Comparison of ENCODE assay signal across 10 cellular contexts in the genomic region with DNA sequence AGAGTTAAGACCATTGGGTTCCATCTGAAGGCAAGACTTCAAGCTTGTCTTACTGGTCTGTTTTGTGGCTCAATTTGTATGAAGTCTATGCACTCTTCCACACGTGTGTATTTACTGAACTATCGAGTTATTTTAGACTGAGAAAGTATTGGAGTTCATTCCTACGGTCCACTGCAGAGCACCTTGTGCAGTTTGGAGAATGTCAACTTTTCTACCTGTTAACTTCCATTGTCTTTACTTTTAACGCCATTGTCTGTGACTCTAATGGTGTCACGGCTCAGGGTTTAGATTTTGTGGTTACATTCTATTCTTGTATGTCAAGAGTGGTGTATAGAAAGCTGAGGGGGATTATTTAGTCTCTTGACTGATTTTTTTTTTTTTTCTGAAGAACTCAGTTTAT. TPM values are rescaled to one million over a fixed set of nuclear protein-coding genes. Genes with fewer than 3 reads are reported as not detected.
DNase-seq lines count a peak whose midpoint lies in the region; ATAC-seq and TF ChIP-seq lines count a peak whose summit lies in the region.
"Had no signal": no experiment of that assay in that cellular context is flagged by ENCODE, and none has a peak within 500 bp of the region (broad histone marks: within the 10 kb centered on the region; RNA-seq: fewer than 3 reads in every experiment).

No MANE protein-coding gene starts in this region.

- peaks cover 86% of the 10 kb centered on the region for H3K79me2 ChIP-seq in hepatocyte

- no peaks in the 10 kb centered on the region for H3K9me2 ChIP-seq in hepatocyte (replicated peaks; ENCODE audit: insufficient read depth)

- peaks cover 27% of the 10 kb centered on the region for H3K36me3 Mint-ChIP-seq in activated naive CD4-positive, alpha-beta T cell treated with anti-CD3 and anti-CD28 coated beads, Interleukin-2, amount 50 U/mL, for 24 hours
- H3K36me3 Mint-ChIP-seq in activated CD8-positive, alpha-beta T cell treated with anti-CD3 and anti-CD28 coated beads, Interleukin-2, amount 10 ng/mL, durations not matched to agents 7 days and 5 days (ENCODE audit: low read depth) = peaks cover 45% of the 10 kb centered on the region

- H3K27ac Mint-ChIP-seq in activated naive CD4-positive, alpha-beta T cell treated with anti-CD3 and anti-CD28 coated beads, Interleukin-2, amount 50 U/mL, for 24 hours = peak overlapping the region; percentile 85
- peak overlapping the region; percentile 81 for H3K27ac Mint-ChIP-seq in activated CD8-positive, alpha-beta T cell treated with anti-CD3 and anti-CD28 coated beads, Interleukin-2, amount 10 ng/mL, durations not matched to agents 7 days and 5 days

- TF ChIP-seq POLR2A in Peyer's patch (IDR thresholded peaks at IDR 0.05) = no peak

- H3K36me3 ChIP-seq in hepatocyte (replicated peaks; ENCODE audit: insufficient read depth, low read depth) = no peaks in the 10 kb centered on the region
- H3K36me3 ChIP-seq in subcutaneous abdominal adipose tissue (ENCODE audit: control insufficient read depth in 5 of 5, insufficient read depth in 5 of 5, low read length in 5 of 5) = no peaks in the 10 kb centered on the region
- H3K36me3 ChIP-seq in Peyer's patch = no peaks in the 10 kb centered on the region

- peaks cover 80% of the 10 kb centered on the region for H4K20me1 ChIP-seq in hepatocyte (ENCODE audit: insufficient read depth, poor library complexity, severe bottlenecking)

- WGBS in hepatocyte (ENCODE audit: low lambda C conversion rate, missing lambda C conversion rate) = 42% methylated on average over 5 of the region's 5 CpGs

- POLR2A ChIA-PET in activated CD8-positive, alpha-beta T cell treated with anti-CD3 and anti-CD28 coated beads, Interleukin-2, amount 10 ng/mL, durations not matched to agents 7 days and 5 days (lab: Charles Lee) = interaction anchor here (0.7 to 2.7 kb wide), 5 partner anchors 12 to 220 kb away, joined by 3 to 10 read pairs (median 5); no protein-coding TSS in a partner anchor

- peak overlapping the region; percentile 99 for H3K4me3 Mint-ChIP-seq in activated naive CD4-positive, alpha-beta T cell treated with anti-CD3 and anti-CD28 coated beads, Interleukin-2, amount 50 U/mL, for 24 hours
- peak overlapping the region; percentile 98 for H3K4me3 Mint-ChIP-seq in activated CD8-positive, alpha-beta T cell treated with anti-CD3 and anti-CD28 coated beads, Interleukin-2, amount 10 ng/mL, durations not matched to agents 7 days and 5 days

- ATAC-seq in activated CD8-positive, alpha-beta T cell treated with anti-CD3 and anti-CD28 coated beads, Interleukin-2, amount 10 ng/mL, durations not matched to agents 7 days and 5 days = no peak
- ATAC-seq: activated CD4-positive, CD25-positive, alpha-beta regulatory T cell treated with anti-CD3 and anti-CD28 coated beads, Interleukin-2, amount 50 U/mL, for 24 hours had no signal

- H3K4me1 Mint-ChIP-seq in activated naive CD4-positive, alpha-beta T cell treated with anti-CD3 and anti-CD28 coated beads, Interleukin-2, amount 50 U/mL, for 24 hours = peaks cover 60% of the 10 kb centered on the region
- H3K4me1 Mint-ChIP-seq in activated CD8-positive, alpha-beta T cell treated with anti-CD3 and anti-CD28 coated beads, Interleukin-2, amount 10 ng/mL, durations not matched to agents 7 days and 5 days (ENCODE audit: low read depth) = peaks cover 67% of the 10 kb centered on the region

- H3K4me2 ChIP-seq in hepatocyte = peak overlapping the region; percentile 77

- CTCF ChIA-PET in activated CD8-positive, alpha-beta T cell treated with anti-CD3 and anti-CD28 coated beads, Interleukin-2, amount 10 ng/mL, durations not matched to agents 7 days and 5 days (lab: Charles Lee) = interaction anchor here (0.5 to 4.3 kb wide), 8 partner anchors 17 to 238 kb away, joined by 3 to 30 read pairs (median 4); no protein-coding TSS in a partner anchor

- H3K4me3 ChIP-seq in hepatocyte = peak overlapping the region; percentile 6
- peak overlapping the region in 4 of 5 donors; percentile 2 to 96 (median 62) for H3K4me3 ChIP-seq in subcutaneous abdominal adipose tissue (ENCODE audit: low read depth in 1 of 5, low read length in 5 of 5)
- H3K4me3 ChIP-seq in Peyer's patch = peak overlapping the region in 2 of 4 donors; percentile 1 to 92

- no peak for TF ChIP-seq CTCF in hepatocyte (IDR thresholded peaks at IDR 0.05; ENCODE audit: poor library complexity)
- TF ChIP-seq CTCF in Peyer's patch (IDR thresholded peaks at IDR 0.05) = no peak

- H3K27ac ChIP-seq in hepatocyte = peak overlapping the region; percentile 99
- no peak overlapping the region for H3K27ac ChIP-seq in subcutaneous abdominal adipose tissue (ENCODE audit: low read depth, low read length)
- H3K27ac ChIP-seq in Peyer's patch = no peak overlapping the region

- H3K4me1 ChIP-seq in hepatocyte (ENCODE audit: insufficient read depth) (peaks cover 26% of the 10 kb centered on the region), subcutaneous abdominal adipose tissue (ENCODE audit: control insufficient read depth in 5 of 5, insufficient read depth in 5 of 5, low read length in 5 of 5) (peaks cover 0 to 44% (median 41%) of the 10 kb centered on the region in 5 donors), Peyer's patch (peaks cover 0 to 30% (median 11%) of the 10 kb centered on the region in 4 donors)

- H3K27me3 Mint-ChIP-seq in activated naive CD4-positive, alpha-beta T cell treated with anti-CD3 and anti-CD28 coated beads, Interleukin-2, amount 50 U/mL, for 24 hours = no peaks in the 10 kb centered on the region
- H3K27me3 Mint-ChIP-seq in activated CD8-positive, alpha-beta T cell treated with anti-CD3 and anti-CD28 coated beads, Interleukin-2, amount 10 ng/mL, durations not matched to agents 7 days and 5 days (ENCODE audit: low read depth) = no peaks in the 10 kb centered on the region

- H3K9ac ChIP-seq in subcutaneous abdominal adipose tissue (ENCODE audit: low read length in 5 of 5) = peak overlapping the region in 1 of 5 donors; percentile 48

- DNase-seq in activated naive CD4-positive, alpha-beta T cell treated with anti-CD3 and anti-CD28 coated beads, Interleukin-2, amount 50 U/mL, for 16 hours = no peak
- no peak for DNase-seq in activated CD8-positive, alpha-beta T cell treated with anti-CD3 and anti-CD28 coated beads, Interleukin-2, amount 10 ng/mL, durations not matched to agents 7 days and 5 days
- no peak for DNase-seq in hepatocyte (ENCODE audit: low spot score)
- DNase-seq in dedifferentiated amniotic fluid mesenchymal stem cell (ENCODE audit: extremely low spot score) = no peak
- no peak for DNase-seq in Peyer's patch
- DNase-seq in SKM-1 (lab: John Stamatoyannopoulos, UW; ENCODE audit: unreplicated experiment) = no peak
- DNase-seq: NCI-H146 had no signal

- no peak overlapping the region for H2AFZ ChIP-seq in hepatocyte

- no peaks in the 10 kb centered on the region for H3K27me3 ChIP-seq in hepatocyte
- no peaks in the 10 kb centered on the region for H3K27me3 ChIP-seq in subcutaneous abdominal adipose tissue (ENCODE audit: control insufficient read depth in 5 of 5, insufficient read depth in 4 of 5, low read length in 5 of 5)
- H3K27me3 ChIP-seq in Peyer's patch = no peaks in the 10 kb centered on the region

- H3K9me3 ChIP-seq in hepatocyte (ENCODE audit: low read depth) (no peaks in the 10 kb centered on the region), subcutaneous abdominal adipose tissue (ENCODE audit: control insufficient read depth in 5 of 5, low read length in 5 of 5) (no peaks in the 10 kb centered on the region), Peyer's patch (no peaks in the 10 kb centered on the region)

- H3K9me3 Mint-ChIP-seq in activated naive CD4-positive, alpha-beta T cell treated with anti-CD3 and anti-CD28 coated beads, Interleukin-2, amount 50 U/mL, for 24 hours = no peaks in the 10 kb centered on the region
- no peaks in the 10 kb centered on the region for H3K9me3 Mint-ChIP-seq in activated CD8-positive, alpha-beta T cell treated with anti-CD3 and anti-CD28 coated beads, Interleukin-2, amount 10 ng/mL, durations not matched to agents 7 days and 5 days (ENCODE audit: insufficient read depth)

RNA-seq across cellular contexts. Expression of a gene that starts 3.8 kb away (rescaled TPM):
- 100 to 1,000 TPM; 119 to 132 TPM for total RNA-seq in activated CD8-positive, alpha-beta T cell treated with anti-CD3 and anti-CD28 coated beads, Interleukin-2, amount 10 ng/mL, durations not matched to agents 7 days and 5 days
- total RNA-seq in hepatocyte (219 and 285 TPM in 2 replicates), Peyer's patch (100 to 1,000 TPM in 1 of 4 donors, 10 to 100 TPM in 3; 52.1 to 160 (median 71.1) TPM)
- 169 and 181 TPM in 2 replicates for polyA plus RNA-seq in hepatocyte
